ENCODE assay signal across 35 cellular contexts in the genomic region with DNA sequence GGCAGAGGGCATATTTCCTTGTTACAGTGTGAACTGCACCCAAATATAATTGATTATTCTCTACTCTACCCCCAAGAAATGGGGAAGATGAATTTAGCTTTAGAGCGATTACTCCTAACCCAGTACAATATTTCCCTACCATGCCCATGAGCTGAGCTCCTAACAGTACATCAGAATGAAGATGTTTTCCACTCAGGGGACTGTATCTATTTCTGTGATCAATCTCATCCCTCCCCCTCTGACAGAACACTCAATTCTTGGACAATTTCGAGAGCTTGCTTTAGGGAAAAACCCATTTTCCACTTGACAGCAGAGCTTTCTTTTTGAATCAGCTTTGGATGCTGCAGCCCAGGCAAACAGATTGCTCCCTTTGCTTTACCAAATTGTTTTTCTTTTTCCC. TPM values are rescaled to one million over a fixed set of nuclear protein-coding genes. Genes with fewer than 3 reads are reported as not detected.
"Had no signal": no experiment of that assay in that cellular context is flagged by ENCODE, and none has a peak within 500 bp of the region (broad histone marks: within the 10 kb centered on the region; RNA-seq: fewer than 3 reads in every experiment).

No MANE protein-coding gene starts in this region.

- H3K36me3 ChIP-seq: adrenal gland, ascending aorta, cardiac muscle cell, gastrocnemius medialis, left lung, lower lobe of right lung, neutrophil, ovary, right lobe of liver, suprapubic skin, tibial artery, upper lobe of right lung, WERI-Rb-1 had no signal

- H3K36me3 Mint-ChIP-seq: brain had no signal

- H3K4me1 Mint-ChIP-seq: brain, nephron had no signal

- H3K27me3 Mint-ChIP-seq: effector memory CD8-positive, alpha-beta T cell; T-helper 17 cell had no signal

- H3K4me3 ChIP-seq: adrenal gland, ascending aorta, cardiac muscle cell, gastrocnemius medialis, left lung, lower lobe of right lung, ovary, right lobe of liver, suprapubic skin, tibial artery, upper lobe of right lung had no signal

- ATAC-seq: activated CD4-positive, CD25-positive, alpha-beta regulatory T cell treated with anti-CD3 and anti-CD28 coated beads, Interleukin-2, amount 50 U/mL, for 24 hours; activated CD8-positive, alpha-beta memory T cell treated with anti-CD3 and anti-CD28 coated beads, Interleukin-2, amount 10 ng/mL, durations not matched to agents 7 days and 5 days; effector memory CD8-positive, alpha-beta T cell; gastrocnemius medialis; left lung; lower lobe of right lung; right lobe of liver; T-helper 17 cell; upper lobe of right lung had no signal

- H3K9me3 ChIP-seq: adrenal gland, ascending aorta, gastrocnemius medialis, left lung, lower lobe of right lung, neutrophil, ovary, right lobe of liver, suprapubic skin, tibial artery, upper lobe of right lung had no signal

- H3K27me3 ChIP-seq: adrenal gland, ascending aorta, gastrocnemius medialis, left lung, neutrophil, ovary, right lobe of liver, suprapubic skin, upper lobe of right lung had no signal

- H3K27ac Mint-ChIP-seq: activated CD8-positive, alpha-beta memory T cell treated with anti-CD3 and anti-CD28 coated beads, Interleukin-2, amount 10 ng/mL, durations not matched to agents 7 days and 5 days; brain; effector memory CD8-positive, alpha-beta T cell; nephron; progenitor cell of endocrine pancreas; T-helper 17 cell had no signal

- H3K4me1 ChIP-seq: adrenal gland, ascending aorta, gastrocnemius medialis, left lung, lower lobe of right lung, right lobe of liver, suprapubic skin, tibial artery, upper lobe of right lung had no signal

- H3K27ac ChIP-seq: adrenal gland, ascending aorta, cardiac muscle cell, gastrocnemius medialis, left lung, lower lobe of right lung, neutrophil, ovary, right lobe of liver, suprapubic skin, tibial artery, upper lobe of right lung, WERI-Rb-1 had no signal

- H3K9me3 Mint-ChIP-seq: brain; effector memory CD8-positive, alpha-beta T cell; nephron had no signal

- H3K4me3 Mint-ChIP-seq: activated CD8-positive, alpha-beta memory T cell treated with anti-CD3 and anti-CD28 coated beads, Interleukin-2, amount 10 ng/mL, durations not matched to agents 7 days and 5 days; brain; effector memory CD8-positive, alpha-beta T cell; nephron; T-helper 17 cell had no signal

- DNase-seq: activated CD4-positive, alpha-beta T cell treated with anti-CD3 and anti-CD28 coated beads, Interleukin-2, amount 50 U/mL, for 48 hours; activated CD8-positive, alpha-beta memory T cell treated with anti-CD3 and anti-CD28 coated beads, Interleukin-2, amount 10 ng/mL, durations not matched to agents 7 days and 5 days; activated naive CD4-positive, alpha-beta T cell; adrenal gland; cerebellar nuclear complex; cortex of kidney; effector memory CD8-positive, alpha-beta T cell; erythroblast; gastrocnemius medialis; glutamatergic neuron; left lung; lower lobe of right lung; mesendoderm; ovary; right lobe of liver; SHP77; stimulated activated CD4-positive, alpha-beta T cell treated with anti-CD3 and anti-CD28 coated beads, Interleukin-12 subunit alpha, Interleukin-12 subunit beta, amount 100 ng/mL, for 4 hours; stimulated activated CD4-positive, alpha-beta T cell treated with anti-CD3 and anti-CD28 coated beads, Interleukin-4, amount 100 ng/mL, for 1 hour; T-helper 17 cell; T1000; tibial artery; upper lobe of right lung; WERI-Rb-1 had no signal

RNA-seq across cellular contexts. Expression of a gene that starts 24.7 kb away (rescaled TPM):
- total RNA-seq: adrenal gland, ascending aorta, cardiac muscle cell, gastrocnemius medialis, left lung, lower lobe of right lung, mononuclear cell, ovary, progenitor cell of endocrine pancreas, renal cortical epithelial cell, right lobe of liver, SK-MEL-5, skeletal muscle tissue, suprapubic skin, T-helper 17 cell, upper lobe of right lung had no signal

RNA-seq across cellular contexts. Expression of a gene that starts 49.1 kb away (rescaled TPM):
- total RNA-seq: activated CD8-positive, alpha-beta memory T cell treated with anti-CD3 and anti-CD28 coated beads, Interleukin-2, amount 10 ng/mL, durations not matched to agents 7 days and 5 days; adrenal gland; ascending aorta; cardiac muscle cell; gastrocnemius medialis; left lung; lower lobe of right lung; mononuclear cell; ovary; progenitor cell of endocrine pancreas; renal cortical epithelial cell; right lobe of liver; SK-MEL-5; skeletal muscle tissue; suprapubic skin; T-helper 17 cell; upper lobe of right lung had no signal
